ENCODE assay signal across 1 cellular context in the genomic region with DNA sequence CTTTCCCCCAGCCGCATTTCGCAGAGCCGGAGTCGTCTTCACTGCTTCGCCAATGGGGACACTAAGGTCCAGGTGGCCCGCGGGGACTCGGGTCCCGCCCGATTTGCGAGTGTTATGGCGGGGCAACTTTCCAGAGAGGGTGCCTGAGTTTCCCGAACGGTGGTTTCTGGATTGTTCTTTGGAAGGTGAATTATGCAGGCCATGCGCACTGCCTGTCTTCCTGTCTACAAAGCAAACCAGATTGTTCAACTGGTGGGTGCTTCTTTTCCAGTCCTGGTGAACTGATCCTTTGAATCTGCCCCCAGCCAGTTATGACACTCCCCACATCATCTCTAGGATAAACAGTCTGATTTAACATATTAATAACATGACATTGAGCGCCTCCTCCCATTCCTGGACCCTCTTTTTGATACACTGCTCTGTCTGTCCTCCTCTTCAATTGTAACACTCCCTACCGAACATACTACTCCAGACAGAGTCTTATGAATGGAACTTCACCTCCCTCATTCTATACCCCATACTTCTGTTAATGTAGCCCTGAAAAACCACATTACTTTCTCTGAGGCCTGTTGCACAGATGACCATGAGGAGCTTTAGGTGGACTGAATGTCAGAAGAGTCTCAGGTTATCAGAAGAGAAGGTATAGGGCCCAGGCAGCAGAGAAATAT.
TF ChIP-seq lines count a peak whose summit lies in the region.

No MANE protein-coding gene starts in this region.

TF ChIP-seq in WTC11, 78 proteins besides CTCF, POLR2A, EP300 and RAD21 (continued from another document):
- TF ChIP-seq, protein P1, sequence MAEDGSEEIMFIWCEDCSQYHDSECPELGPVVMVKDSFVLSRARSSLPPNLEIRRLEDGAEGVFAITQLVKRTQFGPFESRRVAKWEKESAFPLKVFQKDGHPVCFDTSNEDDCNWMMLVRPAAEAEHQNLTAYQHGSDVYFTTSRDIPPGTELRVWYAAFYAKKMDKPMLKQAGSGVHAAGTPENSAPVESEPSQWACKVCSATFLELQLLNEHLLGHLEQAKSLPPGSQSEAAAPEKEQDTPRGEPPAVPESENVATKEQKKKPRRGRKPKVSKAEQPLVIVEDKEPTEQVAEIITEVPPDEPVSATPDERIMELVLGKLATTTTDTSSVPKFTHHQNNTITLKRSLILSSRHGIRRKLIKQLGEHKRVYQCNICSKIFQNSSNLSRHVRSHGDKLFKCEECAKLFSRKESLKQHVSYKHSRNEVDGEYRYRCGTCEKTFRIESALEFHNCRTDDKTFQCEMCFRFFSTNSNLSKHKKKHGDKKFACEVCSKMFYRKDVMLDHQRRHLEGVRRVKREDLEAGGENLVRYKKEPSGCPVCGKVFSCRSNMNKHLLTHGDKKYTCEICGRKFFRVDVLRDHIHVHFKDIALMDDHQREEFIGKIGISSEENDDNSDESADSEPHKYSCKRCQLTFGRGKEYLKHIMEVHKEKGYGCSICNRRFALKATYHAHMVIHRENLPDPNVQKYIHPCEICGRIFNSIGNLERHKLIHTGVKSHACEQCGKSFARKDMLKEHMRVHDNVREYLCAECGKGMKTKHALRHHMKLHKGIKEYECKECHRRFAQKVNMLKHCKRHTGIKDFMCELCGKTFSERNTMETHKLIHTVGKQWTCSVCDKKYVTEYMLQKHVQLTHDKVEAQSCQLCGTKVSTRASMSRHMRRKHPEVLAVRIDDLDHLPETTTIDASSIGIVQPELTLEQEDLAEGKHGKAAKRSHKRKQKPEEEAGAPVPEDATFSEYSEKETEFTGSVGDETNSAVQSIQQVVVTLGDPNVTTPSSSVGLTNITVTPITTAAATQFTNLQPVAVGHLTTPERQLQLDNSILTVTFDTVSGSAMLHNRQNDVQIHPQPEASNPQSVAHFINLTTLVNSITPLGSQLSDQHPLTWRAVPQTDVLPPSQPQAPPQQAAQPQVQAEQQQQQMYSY (CRISPR knock-in tag; IDR thresholded peaks at IDR 0.05) = no peak
- TF ChIP-seq ZNF219 (CRISPR knock-in tag; IDR thresholded peaks at IDR 0.05; ENCODE audit: borderline replicate concordance) (no peak), FOXP4 (CRISPR knock-in tag; IDR thresholded peaks at IDR 0.05) (no peak), ZNF396 (CRISPR knock-in tag; IDR thresholded peaks at IDR 0.05; ENCODE audit: borderline replicate concordance) (no peak), PRRX2 (CRISPR knock-in tag; IDR thresholded peaks at IDR 0.05) (no peak), CREB1 (CRISPR knock-in tag; IDR thresholded peaks at IDR 0.05) (no peak), USF1 (CRISPR knock-in tag; IDR thresholded peaks at IDR 0.05) (peak; percentile 4; the same call in 1 of the 2 replicates), ETV6 (CRISPR knock-in tag; IDR thresholded peaks at IDR 0.05) (0 out of 2 replicates have a peak, but pooled peaks have one; percentile 2), ZNF138 (CRISPR knock-in tag; conservative IDR thresholded peaks at IDR 0.05) (no peak), HMGA2 (CRISPR knock-in tag; IDR thresholded peaks at IDR 0.05) (no peak), FOXJ3 (CRISPR knock-in tag; IDR thresholded peaks at IDR 0.05; ENCODE audit: borderline replicate concordance) (no peak), USF2 (CRISPR knock-in tag; IDR thresholded peaks at IDR 0.05) (no peak), SP1 (CRISPR knock-in tag; conservative IDR thresholded peaks at IDR 0.05) (no peak), EMX1 (CRISPR knock-in tag; IDR thresholded peaks at IDR 0.05) (no peak), ZNF416 (CRISPR knock-in tag; IDR thresholded peaks at IDR 0.05) (no peak), NFATC4 (CRISPR knock-in tag; IDR thresholded peaks at IDR 0.05) (no peak), CBFB (CRISPR knock-in tag; IDR thresholded peaks at IDR 0.05; ENCODE audit: low read depth) (no peak)
- TF ChIP-seq, protein P2, sequence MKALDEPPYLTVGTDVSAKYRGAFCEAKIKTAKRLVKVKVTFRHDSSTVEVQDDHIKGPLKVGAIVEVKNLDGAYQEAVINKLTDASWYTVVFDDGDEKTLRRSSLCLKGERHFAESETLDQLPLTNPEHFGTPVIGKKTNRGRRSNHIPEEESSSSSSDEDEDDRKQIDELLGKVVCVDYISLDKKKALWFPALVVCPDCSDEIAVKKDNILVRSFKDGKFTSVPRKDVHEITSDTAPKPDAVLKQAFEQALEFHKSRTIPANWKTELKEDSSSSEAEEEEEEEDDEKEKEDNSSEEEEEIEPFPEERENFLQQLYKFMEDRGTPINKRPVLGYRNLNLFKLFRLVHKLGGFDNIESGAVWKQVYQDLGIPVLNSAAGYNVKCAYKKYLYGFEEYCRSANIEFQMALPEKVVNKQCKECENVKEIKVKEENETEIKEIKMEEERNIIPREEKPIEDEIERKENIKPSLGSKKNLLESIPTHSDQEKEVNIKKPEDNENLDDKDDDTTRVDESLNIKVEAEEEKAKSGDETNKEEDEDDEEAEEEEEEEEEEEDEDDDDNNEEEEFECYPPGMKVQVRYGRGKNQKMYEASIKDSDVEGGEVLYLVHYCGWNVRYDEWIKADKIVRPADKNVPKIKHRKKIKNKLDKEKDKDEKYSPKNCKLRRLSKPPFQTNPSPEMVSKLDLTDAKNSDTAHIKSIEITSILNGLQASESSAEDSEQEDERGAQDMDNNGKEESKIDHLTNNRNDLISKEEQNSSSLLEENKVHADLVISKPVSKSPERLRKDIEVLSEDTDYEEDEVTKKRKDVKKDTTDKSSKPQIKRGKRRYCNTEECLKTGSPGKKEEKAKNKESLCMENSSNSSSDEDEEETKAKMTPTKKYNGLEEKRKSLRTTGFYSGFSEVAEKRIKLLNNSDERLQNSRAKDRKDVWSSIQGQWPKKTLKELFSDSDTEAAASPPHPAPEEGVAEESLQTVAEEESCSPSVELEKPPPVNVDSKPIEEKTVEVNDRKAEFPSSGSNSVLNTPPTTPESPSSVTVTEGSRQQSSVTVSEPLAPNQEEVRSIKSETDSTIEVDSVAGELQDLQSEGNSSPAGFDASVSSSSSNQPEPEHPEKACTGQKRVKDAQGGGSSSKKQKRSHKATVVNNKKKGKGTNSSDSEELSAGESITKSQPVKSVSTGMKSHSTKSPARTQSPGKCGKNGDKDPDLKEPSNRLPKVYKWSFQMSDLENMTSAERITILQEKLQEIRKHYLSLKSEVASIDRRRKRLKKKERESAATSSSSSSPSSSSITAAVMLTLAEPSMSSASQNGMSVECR (CRISPR knock-in tag; IDR thresholded peaks at IDR 0.05; ENCODE audit: borderline replicate concordance) = 0 out of 2 replicates have a peak, but pooled peaks have one; percentile 5
- TF ChIP-seq, protein P3, sequence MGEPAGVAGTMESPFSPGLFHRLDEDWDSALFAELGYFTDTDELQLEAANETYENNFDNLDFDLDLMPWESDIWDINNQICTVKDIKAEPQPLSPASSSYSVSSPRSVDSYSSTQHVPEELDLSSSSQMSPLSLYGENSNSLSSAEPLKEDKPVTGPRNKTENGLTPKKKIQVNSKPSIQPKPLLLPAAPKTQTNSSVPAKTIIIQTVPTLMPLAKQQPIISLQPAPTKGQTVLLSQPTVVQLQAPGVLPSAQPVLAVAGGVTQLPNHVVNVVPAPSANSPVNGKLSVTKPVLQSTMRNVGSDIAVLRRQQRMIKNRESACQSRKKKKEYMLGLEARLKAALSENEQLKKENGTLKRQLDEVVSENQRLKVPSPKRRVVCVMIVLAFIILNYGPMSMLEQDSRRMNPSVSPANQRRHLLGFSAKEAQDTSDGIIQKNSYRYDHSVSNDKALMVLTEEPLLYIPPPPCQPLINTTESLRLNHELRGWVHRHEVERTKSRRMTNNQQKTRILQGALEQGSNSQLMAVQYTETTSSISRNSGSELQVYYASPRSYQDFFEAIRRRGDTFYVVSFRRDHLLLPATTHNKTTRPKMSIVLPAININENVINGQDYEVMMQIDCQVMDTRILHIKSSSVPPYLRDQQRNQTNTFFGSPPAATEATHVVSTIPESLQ (CRISPR knock-in tag; IDR thresholded peaks at IDR 0.05) = no peak
- TF ChIP-seq, protein P4, sequence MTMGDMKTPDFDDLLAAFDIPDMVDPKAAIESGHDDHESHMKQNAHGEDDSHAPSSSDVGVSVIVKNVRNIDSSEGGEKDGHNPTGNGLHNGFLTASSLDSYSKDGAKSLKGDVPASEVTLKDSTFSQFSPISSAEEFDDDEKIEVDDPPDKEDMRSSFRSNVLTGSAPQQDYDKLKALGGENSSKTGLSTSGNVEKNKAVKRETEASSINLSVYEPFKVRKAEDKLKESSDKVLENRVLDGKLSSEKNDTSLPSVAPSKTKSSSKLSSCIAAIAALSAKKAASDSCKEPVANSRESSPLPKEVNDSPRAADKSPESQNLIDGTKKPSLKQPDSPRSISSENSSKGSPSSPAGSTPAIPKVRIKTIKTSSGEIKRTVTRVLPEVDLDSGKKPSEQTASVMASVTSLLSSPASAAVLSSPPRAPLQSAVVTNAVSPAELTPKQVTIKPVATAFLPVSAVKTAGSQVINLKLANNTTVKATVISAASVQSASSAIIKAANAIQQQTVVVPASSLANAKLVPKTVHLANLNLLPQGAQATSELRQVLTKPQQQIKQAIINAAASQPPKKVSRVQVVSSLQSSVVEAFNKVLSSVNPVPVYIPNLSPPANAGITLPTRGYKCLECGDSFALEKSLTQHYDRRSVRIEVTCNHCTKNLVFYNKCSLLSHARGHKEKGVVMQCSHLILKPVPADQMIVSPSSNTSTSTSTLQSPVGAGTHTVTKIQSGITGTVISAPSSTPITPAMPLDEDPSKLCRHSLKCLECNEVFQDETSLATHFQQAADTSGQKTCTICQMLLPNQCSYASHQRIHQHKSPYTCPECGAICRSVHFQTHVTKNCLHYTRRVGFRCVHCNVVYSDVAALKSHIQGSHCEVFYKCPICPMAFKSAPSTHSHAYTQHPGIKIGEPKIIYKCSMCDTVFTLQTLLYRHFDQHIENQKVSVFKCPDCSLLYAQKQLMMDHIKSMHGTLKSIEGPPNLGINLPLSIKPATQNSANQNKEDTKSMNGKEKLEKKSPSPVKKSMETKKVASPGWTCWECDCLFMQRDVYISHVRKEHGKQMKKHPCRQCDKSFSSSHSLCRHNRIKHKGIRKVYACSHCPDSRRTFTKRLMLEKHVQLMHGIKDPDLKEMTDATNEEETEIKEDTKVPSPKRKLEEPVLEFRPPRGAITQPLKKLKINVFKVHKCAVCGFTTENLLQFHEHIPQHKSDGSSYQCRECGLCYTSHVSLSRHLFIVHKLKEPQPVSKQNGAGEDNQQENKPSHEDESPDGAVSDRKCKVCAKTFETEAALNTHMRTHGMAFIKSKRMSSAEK (CRISPR knock-in tag; IDR thresholded peaks at IDR 0.05; ENCODE audit: borderline replicate concordance) = no peak
